ENCODE assay signal across 19 cellular contexts in genomic region chr7:73496626-73497025, GRCh38. TPM values are rescaled to one million over a fixed set of nuclear protein-coding genes. Genes with fewer than 3 reads are reported as not detected.
DNase-seq lines count a peak whose midpoint lies in the region; ATAC-seq, FAIRE-seq and TF ChIP-seq lines count a peak whose summit lies in the region.
"Had no signal": no experiment of that assay in that cellular context is flagged by ENCODE, and none has a peak within 500 bp of the region (broad histone marks: within the 10 kb centered on the region; RNA-seq: fewer than 3 reads in every experiment).

No MANE protein-coding gene starts in this region.

- H3K18ac ChIP-seq in neuronal stem cell (ENCODE audit: low read length), result no peak overlapping the region

- H3K27ac ChIP-seq in liver (ENCODE audit: low read depth in 1 of 2, low read length in 2 of 2) (peak overlapping the region; percentile 56 to 67), HepG2 (ENCODE audit: extremely low read length, insufficient read depth, low read length) (no peak overlapping the region), ectodermal cell (ENCODE audit: insufficient read depth, low read depth, low read length, poor library complexity, severe bottlenecking) (peak overlapping the region; percentile 6), neuronal stem cell (replicated peaks; ENCODE audit: low read length) (no peak overlapping the region)

- H3K9me3 Mint-ChIP-seq in type B pancreatic cell, result no peaks in the 10 kb centered on the region

- H3K4me1 Mint-ChIP-seq in type B pancreatic cell (ENCODE audit: unreplicated experiment), result no peaks in the 10 kb centered on the region

- CTCF ChIA-PET in HepG2 (lab: Yijun Ruan, JAX; ENCODE audit: low intra/inter-chr PET ratio, low total read pairs), result no interaction called here
- CTCF ChIA-PET in HEK293T (lab: Yijun Ruan, JAX), result no interaction called here

- no peak overlapping the region for H4K91ac ChIP-seq in neuronal stem cell (ENCODE audit: low read depth, low read length, poor library complexity)

- no peak overlapping the region for H4K8ac ChIP-seq in neuronal stem cell (ENCODE audit: low read depth, low read length)

- H3K4me3 ChIP-seq in liver (ENCODE audit: low read depth in 1 of 3, low read length in 3 of 3) (no peak overlapping the region), HepG2 (replicated peaks in 1 of 3; ENCODE audit: insufficient read depth in 1 of 3, low read depth in 2 of 3, low read length in 3 of 3) (no peak overlapping the region), ectodermal cell (ENCODE audit: insufficient read depth, low read depth, low read length) (no peak overlapping the region), neuronal stem cell (ENCODE audit: low read length in 2 of 2) (no peak overlapping the region)

- in situ Hi-C loops in HepG2 (cut with HindIII; ENCODE audit: extremely low pct_ligation_motif_present, low pct_unique_long_range_greater_than_20kb), result loop anchor here (5.0 kb wide), 1 partner anchor 34 kb away; no protein-coding TSS in a partner anchor

- H3K27ac Mint-ChIP-seq in type B pancreatic cell, result no peak overlapping the region

- TF ChIP-seq RAD21 in liver (IDR thresholded peaks at IDR 0.05) (no peak), HepG2 (CRISPR knock-in tag; IDR thresholded peaks at IDR 0.05) (no peak)

- H3K4me1 ChIP-seq in liver (ENCODE audit: control insufficient read depth in 4 of 4, insufficient read depth in 4 of 4, low read length in 3 of 4) (peaks cover 0 to 13% (median 6%) of the 10 kb centered on the region in 4 donors), HepG2 (ENCODE audit: insufficient read depth, low read length) (no peaks in the 10 kb centered on the region), ectodermal cell (ENCODE audit: control insufficient read depth, insufficient read depth, low read length) (no peaks in the 10 kb centered on the region), neuronal stem cell (ENCODE audit: control insufficient read depth in 2 of 2, insufficient read depth in 1 of 2, low read depth in 1 of 2, low read length in 2 of 2) (no peaks in the 10 kb centered on the region)

- TF ChIP-seq EP300 in HepG2 (IDR thresholded peaks at IDR 0.05; ENCODE audit: low read depth in 2 of 2, low read length in 2 of 2) (no peak), HepG2 (CRISPR knock-in tag; IDR thresholded peaks at IDR 0.05; ENCODE audit: borderline replicate concordance) (no peak)

- H3K4me2 ChIP-seq in HepG2 (ENCODE audit: low read depth, low read length) (no peak overlapping the region), neuronal stem cell (ENCODE audit: insufficient read depth, low read length, poor library complexity, severe bottlenecking) (no peak overlapping the region)

- WGBS in liver, result 52% methylated on average over 7 of the region's 7 CpGs
- 96% methylated on average over 7 of the region's 7 CpGs for WGBS in HepG2 (ENCODE audit: low lambda C conversion rate)
- WGBS in ectodermal cell, 2 experiments, result 94 to 95% methylated on average over 7 of the region's 7 CpGs
- no CpG with 5 or more reads among the region's 7 CpGs for WGBS in neuronal stem cell (ENCODE audit: extremely low coverage in 2 of 2, insufficient read length in 2 of 2, insufficient replicate concordance in 1 of 2), 2 donors

- H2AFZ ChIP-seq in HepG2 (ENCODE audit: low read length) (no peak overlapping the region), neuronal stem cell (ENCODE audit: low read length) (no peak overlapping the region)

- no peak for DNase-seq in HepG2 (ENCODE audit: low spot score)
- no peak for DNase-seq in neuronal stem cell (ENCODE audit: low spot score)
- DNase-seq in type B pancreatic cell (ENCODE audit: extremely low spot score, unreplicated experiment), result peak; percentile 27
- DNase-seq in sciatic nerve (ENCODE audit: low spot score), result no peak
- DNase-seq in HEK293T (ENCODE audit: extremely low spot score), result no peak
- DNase-seq: C1 segment of cervical spinal cord; Calu3; CD4-positive, alpha-beta memory T cell; COR-L47; DMS53; DMS79 treated with DMSO at 0.1 percent for 48 hours; GF-D8; GOT3; H7; HCEC 1CT had no signal

- no peak overlapping the region for H3K14ac ChIP-seq in neuronal stem cell (ENCODE audit: low read length)

- H3K36me3 ChIP-seq in liver (ENCODE audit: control insufficient read depth in 4 of 4, insufficient read depth in 3 of 4, low read depth in 1 of 4, low read length in 3 of 4) (peaks cover 21 to 60% (median 48%) of the 10 kb centered on the region in 4 donors), HepG2 (replicated peaks in 1 of 2; ENCODE audit: control insufficient read depth in 1 of 2, insufficient read depth in 2 of 2, low read length in 2 of 2) (peaks cover 34 to 83% of the 10 kb centered on the region in 2 experiments), ectodermal cell (ENCODE audit: control insufficient read depth, insufficient read depth, low read length) (peaks cover 67% of the 10 kb centered on the region), neuronal stem cell (replicated peaks in 1 of 2; ENCODE audit: control insufficient read depth in 2 of 2, insufficient read depth in 2 of 2, low read length in 2 of 2) (peaks cover 38 to 97% of the 10 kb centered on the region in 2 donors)

- no peaks in the 10 kb centered on the region for H3K27me3 Mint-ChIP-seq in type B pancreatic cell
- H3K27me3 Mint-ChIP-seq: CD4-positive, alpha-beta memory T cell had no signal

- H3K79me1 ChIP-seq in neuronal stem cell (ENCODE audit: low read depth, low read length), result peaks cover 3% of the 10 kb centered on the region

- TF ChIP-seq CTCF in liver (IDR thresholded peaks at IDR 0.05; ENCODE audit: low read depth, low read length, missing input control), result no peak
- TF ChIP-seq CTCF in HepG2 (CRISPR knock-in tag; IDR thresholded peaks at IDR 0.05), result no peak
- TF ChIP-seq CTCF in type B pancreatic cell (conservative IDR thresholded peaks at IDR 0.05), result no peak

- no peak overlapping the region for H3K4me3 Mint-ChIP-seq in type B pancreatic cell
- H3K4me3 Mint-ChIP-seq: CD4-positive, alpha-beta memory T cell had no signal

- FAIRE-seq in HepG2 (lab: Jason Lieb, UNC), result no peak
- FAIRE-seq: GM12892 had no signal

- H3K9ac ChIP-seq in liver (ENCODE audit: low read depth in 1 of 2, low read length in 2 of 2) (no peak overlapping the region), HepG2 (ENCODE audit: insufficient read depth, low read depth, low read length) (no peak overlapping the region), neuronal stem cell (ENCODE audit: low read depth, low read length, poor library complexity) (peak overlapping the region; percentile 15)

- TF ChIP-seq POLR2A in HepG2 (IDR thresholded peaks at IDR 0.05; ENCODE audit: insufficient read depth in 1 of 2, low read depth in 2 of 2, low read length in 2 of 2), result no peak

- H3K4ac ChIP-seq in neuronal stem cell (ENCODE audit: low read length), result no peak overlapping the region

- intact Hi-C loops in HepG2 (cut with micrococcal nuclease; ENCODE audit: unreplicated experiment) (no loop called here), sciatic nerve (cut with DNase I) (no loop called here)

- H2BK5ac ChIP-seq in neuronal stem cell (ENCODE audit: low read length), result no peak overlapping the region

- H3K23ac ChIP-seq in neuronal stem cell (ENCODE audit: low read depth, low read length, poor library complexity), result no peak overlapping the region

- no peaks in the 10 kb centered on the region for H3K9me3 ChIP-seq in liver (ENCODE audit: control insufficient read depth in 4 of 4, low read length in 3 of 4)
- H3K9me3 ChIP-seq in HepG2 (ENCODE audit: low read length), result no peaks in the 10 kb centered on the region
- no peaks in the 10 kb centered on the region for H3K9me3 ChIP-seq in ectodermal cell (ENCODE audit: control insufficient read depth, low read length)
- H3K9me3 ChIP-seq in neuronal stem cell (replicated peaks in 1 of 2; ENCODE audit: control insufficient read depth in 2 of 2, insufficient read depth in 1 of 2, low read depth in 1 of 2, low read length in 2 of 2), result no peaks in the 10 kb centered on the region

- ATAC-seq in HepG2 (no peak), sciatic nerve (no peak), HG02981 (IDR thresholded peaks at IDR 0.05; ENCODE audit: unreplicated experiment) (no peak)

- H3K27me3 ChIP-seq in liver (ENCODE audit: control insufficient read depth in 4 of 4, insufficient read depth in 4 of 4, low read length in 3 of 4) (no peaks in the 10 kb centered on the region), HepG2 (ENCODE audit: control insufficient read depth in 1 of 2, insufficient read depth in 2 of 2, low read length in 2 of 2) (no peaks in the 10 kb centered on the region), ectodermal cell (ENCODE audit: control insufficient read depth, insufficient read depth, low read length, poor library complexity, severe bottlenecking) (no peaks in the 10 kb centered on the region), neuronal stem cell (ENCODE audit: control insufficient read depth in 3 of 3, insufficient read depth in 3 of 3, low read depth in 1 of 3, low read length in 3 of 3) (no peaks in the 10 kb centered on the region)

- H3K36me3 Mint-ChIP-seq in type B pancreatic cell, result peaks cover 60% of the 10 kb centered on the region

- H2BK12ac ChIP-seq in neuronal stem cell (ENCODE audit: low read length), result no peak overlapping the region

- BruUV-seq in HepG2 (replicated peaks; lab: Mats Ljungman, UMichigan), result no TSS peak

- peaks cover 5% of the 10 kb centered on the region; the same call in 1 of the 2 replicates for H4K20me1 ChIP-seq in HepG2 (ENCODE audit: insufficient read depth, low read length)

- H2BK15ac ChIP-seq in neuronal stem cell (ENCODE audit: low read length), result no peak overlapping the region

- H2AK5ac ChIP-seq in neuronal stem cell (ENCODE audit: low read depth, low read length), result no peak overlapping the region

- no peak overlapping the region for H2BK120ac ChIP-seq in neuronal stem cell (ENCODE audit: low read depth, low read length)

- POLR2A ChIA-PET in HepG2 (lab: Yijun Ruan, JAX) (no interaction called here), HEK293T (lab: Yijun Ruan, JAX) (no interaction called here)

- peaks cover 15% of the 10 kb centered on the region for H3K79me2 ChIP-seq in HepG2 (ENCODE audit: insufficient read depth, low read length)

RNA-seq across cellular contexts. Expression of gene BAZ1B, which starts 25.5 kb away (rescaled TPM):
- total RNA-seq in liver, result 10 to 100 TPM; 30.7 to 31.3 TPM
- polyA plus RNA-seq in liver, result 10 to 100 TPM in 1 of 2 donors, 1 to 10 TPM in 1; 8.6 to 12.3 TPM
- total RNA-seq in HepG2 (2016; rRNA removed; fragmentation: Illumina TruSeq; extraction: Trizol), result 69.4 and 93.4 TPM in 2 replicates
- total RNA-seq in HepG2 (2016; cell fraction: cytosol; rRNA removed; fragmentation: Illumina TruSeq; extraction: Trizol; ENCODE audit: low read depth), result 29.9 and 35.0 TPM in 2 replicates
- total RNA-seq in HepG2 (2016; cell fraction: insoluble cytoplasmic fraction; rRNA removed; fragmentation: Illumina TruSeq; extraction: Trizol), result 68.0 and 83.9 TPM in 2 replicates
- total RNA-seq in HepG2 (2016; cell fraction: membrane; rRNA removed; fragmentation: Illumina TruSeq; extraction: Trizol), result 26.8 and 29.8 TPM in 2 replicates
- 55.8 and 62.8 TPM in 2 replicates for total RNA-seq in HepG2 (2016; cell fraction: nucleus; rRNA removed; fragmentation: Illumina TruSeq; extraction: Trizol)
- polyA plus RNA-seq in HepG2 (2011; rRNA removed), result 16.0 and 18.6 TPM in 2 replicates
- polyA plus RNA-seq in HepG2 (2011; cell fraction: cytosol; rRNA removed), result 11.7 and 16.5 TPM in 2 replicates
- 12.5 and 14.6 TPM in 2 replicates for polyA plus RNA-seq in HepG2 (2011; cell fraction: nucleus; rRNA removed)
- 30.4 and 30.5 TPM in 2 replicates for polyA plus RNA-seq in HepG2 (2012)
- 2.1 and 2.4 TPM in 2 replicates for polyA plus RNA-seq in HepG2 (2016; cell fraction: cytosol; fragmentation: Illumina TruSeq; extraction: Trizol; ENCODE audit: low read depth)
- 54.0 and 59.8 TPM in 2 replicates for polyA plus RNA-seq in HepG2 (2016; cell fraction: insoluble cytoplasmic fraction; fragmentation: Illumina TruSeq; extraction: Trizol; ENCODE audit: low read depth)
- polyA plus RNA-seq in HepG2 (2016; cell fraction: membrane; fragmentation: Illumina TruSeq; extraction: Trizol; ENCODE audit: low read depth), result 6.2 and 7.3 TPM in 2 replicates
- 62.5 and 70.0 TPM in 2 replicates for polyA plus RNA-seq in HepG2 (2016; cell fraction: nucleus; fragmentation: Illumina TruSeq; extraction: Trizol; ENCODE audit: insufficient read depth, low read depth)
- 27.5 and 49.4 TPM in 2 replicates for polyA minus RNA-seq in HepG2 (2011; rRNA and poly(A)+ RNA removed; ENCODE audit: low replicate concordance)
- 27.1 and 30.7 TPM in 2 replicates for polyA minus RNA-seq in HepG2 (2011; cell fraction: cytosol; rRNA and poly(A)+ RNA removed)
- 31.3 and 44.1 TPM in 2 replicates for polyA minus RNA-seq in HepG2 (2011; cell fraction: nucleus; rRNA and poly(A)+ RNA removed)
- polyA plus RNA-seq in ectodermal cell (2013, experiment 1 of 4), result 107 TPM
- 118 TPM for polyA plus RNA-seq in ectodermal cell (2013, experiment 2 of 4)
- polyA plus RNA-seq in ectodermal cell (2013, experiment 3 of 4), result 71.2 TPM
- 75.0 TPM for polyA plus RNA-seq in ectodermal cell (2013, experiment 4 of 4)
- 47.6 TPM for polyA plus RNA-seq in neuronal stem cell (2013, experiment 1 of 2)
- 47.3 TPM for polyA plus RNA-seq in neuronal stem cell (2013, experiment 2 of 2)
- 68.0 and 86.8 TPM in 2 replicates for total RNA-seq in type B pancreatic cell (ENCODE audit: low replicate concordance)
- 66.9 TPM for total RNA-seq in sciatic nerve

Comparison
In these comparisons a context has a peak if more than half of its experiments do, and no peak if none do; other contexts are left out.
1. H3K27ac ChIP-seq: peak in liver (2 of 2) and ectodermal cell (single experiment); none in HepG2 (single experiment) and neuronal stem cell (single experiment).